Comparison of ENCODE assay signal across 31 cellular contexts in genomic region chr2:105298017-105298416, GRCh38. TPM values are rescaled to one million over a fixed set of nuclear protein-coding genes. Genes with fewer than 3 reads are reported as not detected.
"Had no signal": no experiment of that assay in that cellular context is flagged by ENCODE, and none has a peak within 500 bp of the region (broad histone marks: within the 10 kb centered on the region; RNA-seq: fewer than 3 reads in every experiment).

No MANE protein-coding gene starts in this region.

- ATAC-seq: activated CD4-positive, alpha-beta T cell treated with anti-CD3 and anti-CD28 coated beads for 36 hours; activated CD4-positive, CD25-positive, alpha-beta regulatory T cell treated with anti-CD3 and anti-CD28 coated beads, Interleukin-2, amount 50 U/mL, for 24 hours; activated CD8-positive, alpha-beta T cell treated with anti-CD3 and anti-CD28 coated beads, Interleukin-2, amount 10 ng/mL, durations not matched to agents 7 days and 5 days; Panc1; WTC11 had no signal

- H3K4me1 ChIP-seq: ascending aorta had no signal

- H3K27me3 ChIP-seq: ascending aorta, cardiac muscle cell, SJSA1 had no signal

- H3K27me3 Mint-ChIP-seq: activated CD4-positive, alpha-beta T cell treated with anti-CD3 and anti-CD28 coated beads for 36 hours; activated CD4-positive, alpha-beta T cell treated with anti-CD3 and anti-CD28 coated beads, Interleukin-2, amount 10 ng/mL, durations not matched to agents 7 days and 5 days; activated naive CD8-positive, alpha-beta T cell treated with anti-CD3 and anti-CD28 coated beads, Interleukin-2, amount 10 ng/mL, durations not matched to agents 7 days and 5 days; central memory CD8-positive, alpha-beta T cell had no signal

- H3K9me3 Mint-ChIP-seq: activated CD4-positive, alpha-beta T cell treated with anti-CD3 and anti-CD28 coated beads, Interleukin-2, amount 10 ng/mL, durations not matched to agents 7 days and 5 days; activated naive CD8-positive, alpha-beta T cell treated with anti-CD3 and anti-CD28 coated beads, Interleukin-2, amount 10 ng/mL, durations not matched to agents 7 days and 5 days; central memory CD8-positive, alpha-beta T cell; T-helper 2 cell treated with Interferon-gamma antibody and Interleukin-4, amounts not matched to agents 5 μg/mL and 100 μg/mL, for 36 hours; WTC11 had no signal

- H3K4me1 Mint-ChIP-seq: WTC11 had no signal

- H3K4me3 ChIP-seq: ascending aorta, cardiac muscle cell, SJSA1 had no signal

- H3K4me3 Mint-ChIP-seq: activated CD4-positive, alpha-beta T cell treated with anti-CD3 and anti-CD28 coated beads for 36 hours; activated CD4-positive, alpha-beta T cell treated with anti-CD3 and anti-CD28 coated beads, Interleukin-2, amount 10 ng/mL, durations not matched to agents 7 days and 5 days; activated CD8-positive, alpha-beta T cell treated with anti-CD3 and anti-CD28 coated beads, Interleukin-2, amount 10 ng/mL, durations not matched to agents 7 days and 5 days; activated naive CD8-positive, alpha-beta T cell treated with anti-CD3 and anti-CD28 coated beads, Interleukin-2, amount 10 ng/mL, durations not matched to agents 7 days and 5 days; central memory CD8-positive, alpha-beta T cell; T-helper 2 cell treated with Interferon-gamma antibody and Interleukin-4, amounts not matched to agents 5 μg/mL and 100 μg/mL, for 36 hours; WTC11 had no signal

- DNase-seq: activated CD4-positive, alpha-beta T cell treated with anti-CD3 and anti-CD28 coated beads for 36 hours; activated CD4-positive, alpha-beta T cell treated with anti-CD3 and anti-CD28 coated beads, Interleukin-2, amount 10 ng/mL, durations not matched to agents 7 days and 5 days; activated CD4-positive, alpha-beta T cell treated with anti-CD3 and anti-CD28 coated beads, Interleukin-2, amount 50 U/mL, for 48 hours; activated CD8-positive, alpha-beta memory T cell treated with anti-CD3 and anti-CD28 coated beads, Interleukin-2, amount 50 U/mL, for 48 hours; activated CD8-positive, alpha-beta T cell treated with anti-CD3 and anti-CD28 coated beads, Interleukin-2, amount 10 ng/mL, durations not matched to agents 7 days and 5 days; activated effector memory CD4-positive, alpha-beta T cell treated with Interleukin-2 at 50 U/mL for 16 hours; activated naive CD4-positive, alpha-beta T cell treated with anti-CD3 and anti-CD28 coated beads, Interleukin-2, amount 50 U/mL, for 16 hours; activated naive CD8-positive, alpha-beta T cell treated with anti-CD3 and anti-CD28 coated beads, Interleukin-2, amount 10 ng/mL, durations not matched to agents 7 days and 5 days; activated T-cell treated with anti-CD3 and anti-CD28 coated beads, Interleukin-2, amount 50 U/mL, for 48 hours; amygdala; Karpas-422; NCI-H1105; NCI-H1417 treated with DMSO at 0.1 percent for 48 hours; NCI-H187 treated with DMSO at 0.1 percent for 48 hours; NCI-H2081 treated with DMSO at 0.1 percent for 48 hours; NCI-H345; NCI-H524 treated with DMSO at 0.1 percent for 48 hours; SHP77 treated with DMSO at 0.1 percent for 48 hours had no signal

- H3K27ac ChIP-seq: ascending aorta, cardiac muscle cell, SJSA1 had no signal

- H3K9me3 ChIP-seq: ascending aorta, SJSA1 had no signal

- H3K27ac Mint-ChIP-seq: activated CD4-positive, alpha-beta T cell treated with anti-CD3 and anti-CD28 coated beads for 36 hours; activated CD4-positive, alpha-beta T cell treated with anti-CD3 and anti-CD28 coated beads, Interleukin-2, amount 10 ng/mL, durations not matched to agents 7 days and 5 days; activated CD8-positive, alpha-beta T cell treated with anti-CD3 and anti-CD28 coated beads, Interleukin-2, amount 10 ng/mL, durations not matched to agents 7 days and 5 days; activated naive CD8-positive, alpha-beta T cell treated with anti-CD3 and anti-CD28 coated beads, Interleukin-2, amount 10 ng/mL, durations not matched to agents 7 days and 5 days; T-helper 2 cell treated with Interferon-gamma antibody and Interleukin-4, amounts not matched to agents 5 μg/mL and 100 μg/mL, for 36 hours; WTC11 had no signal

RNA-seq across cellular contexts. Expression of gene GPR45, which starts 56.5 kb away (rescaled TPM):
- total RNA-seq: activated CD4-positive, alpha-beta T cell treated with anti-CD3 and anti-CD28 coated beads for 36 hours; activated CD4-positive, alpha-beta T cell treated with anti-CD3 and anti-CD28 coated beads, Interleukin-2, amount 10 ng/mL, durations not matched to agents 7 days and 5 days; activated CD8-positive, alpha-beta T cell treated with anti-CD3 and anti-CD28 coated beads, Interleukin-2, amount 10 ng/mL, durations not matched to agents 7 days and 5 days; activated naive CD8-positive, alpha-beta T cell treated with anti-CD3 and anti-CD28 coated beads, Interleukin-2, amount 10 ng/mL, durations not matched to agents 7 days and 5 days; ascending aorta; cardiac muscle cell; MCF 10A; NCI-H460; RPMI7951; T-helper 1 cell treated with Interleukin-12 subunit alpha and Interleukin-12 subunit beta and Interleukin-4 antibody, amounts not matched to agents 30 ng/mL and 1 ng/mL, for 36 hours; WTC11 had no signal
- polyA plus RNA-seq: adipose tissue, cardiac muscle cell had no signal
